Comparison of ENCODE assay signal across 13 cellular contexts in the genomic region with DNA sequence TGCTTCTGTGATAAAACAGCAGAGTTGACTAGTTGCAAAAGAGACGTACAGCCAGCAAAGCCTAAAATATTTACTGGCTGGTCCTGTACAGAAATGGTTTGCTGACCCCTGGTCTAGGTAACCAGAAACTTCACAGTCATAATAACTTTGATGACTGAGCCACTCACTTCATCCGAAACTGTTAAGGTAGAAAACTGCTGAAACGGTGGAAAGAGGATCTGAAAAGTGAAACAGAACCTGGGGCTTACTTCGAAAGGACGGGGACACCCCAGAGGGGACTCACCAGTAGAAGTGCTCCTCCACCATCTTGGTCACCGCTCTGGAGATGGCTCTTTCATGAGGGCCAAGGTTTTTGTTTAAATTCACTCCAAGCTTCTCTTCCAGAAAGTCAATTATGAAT. TPM values are rescaled to one million over a fixed set of nuclear protein-coding genes. Genes with fewer than 3 reads are reported as not detected.
DNase-seq lines count a peak whose midpoint lies in the region; ATAC-seq and TF ChIP-seq lines count a peak whose summit lies in the region.
"Had no signal": no experiment of that assay in that cellular context is flagged by ENCODE, and none has a peak within 500 bp of the region (broad histone marks: within the 10 kb centered on the region; RNA-seq: fewer than 3 reads in every experiment).

No MANE protein-coding gene starts in this region.

- H3F3A ChIP-seq in GM23338 (replicated peaks; ENCODE audit: low read depth): no peaks in the 10 kb centered on the region

- H2BK15ac ChIP-seq in H9 (ENCODE audit: low read depth, low read length): no peak overlapping the region

- H3K27ac ChIP-seq in breast epithelium (no peak overlapping the region), GM23338 (ENCODE audit: low read depth) (no peak overlapping the region), H9 (ENCODE audit: insufficient read length, low read depth, low read length) (no peak overlapping the region)
- H3K27ac ChIP-seq: neutrophil had no signal

- no peak overlapping the region for H2BK120ac ChIP-seq in H9 (ENCODE audit: low read depth, low read length, poor library complexity, severe bottlenecking)

- H3K14ac ChIP-seq in H9 (ENCODE audit: insufficient read depth, low read length): no peak overlapping the region

- WGBS in H9 (ENCODE audit: extremely low coverage, insufficient read length, low lambda C conversion rate): no CpG with 5 or more reads among the region's 6 CpGs

- no peak overlapping the region for H3K4ac ChIP-seq in H9 (ENCODE audit: low read depth, low read length)

- TF ChIP-seq CTCF in breast epithelium (IDR thresholded peaks at IDR 0.05): no peak
- TF ChIP-seq CTCF in GM23338 (conservative IDR thresholded peaks at IDR 0.05; ENCODE audit: low read depth in 2 of 2): no peak
- TF ChIP-seq CTCF in H9 (conservative IDR thresholded peaks at IDR 0.05): no peak

- intact Hi-C loops in breast epithelium (cut with DNase I; ENCODE audit: low total_unique reads): no loop called here

- no peaks in the 10 kb centered on the region for H3K9me3 Mint-ChIP-seq in memory B cell
- H3K9me3 Mint-ChIP-seq in GM23338: no peaks in the 10 kb centered on the region
- H3K9me3 Mint-ChIP-seq in H9: no peaks in the 10 kb centered on the region
- H3K9me3 Mint-ChIP-seq: stimulated activated naive CD8-positive, alpha-beta T cell treated with anti-CD3 and anti-CD28 coated beads, Interleukin-15, Interleukin-2, amounts not matched to agents 100 ng/mL and 50 ng/mL, for 24 hours; WTC11 had no signal

- H3K36me3 Mint-ChIP-seq in memory B cell: no peaks in the 10 kb centered on the region
- H3K36me3 Mint-ChIP-seq in GM23338 (ENCODE audit: low read depth): no peaks in the 10 kb centered on the region
- peaks cover 0 to 16% (median 4%) of the 10 kb centered on the region in 3 experiments; a peak in 4 of 7 replicates for H3K36me3 Mint-ChIP-seq in H9 (ENCODE audit: insufficient read depth in 1 of 3, low read depth in 3 of 3)

- H3K79me1 ChIP-seq in H9 (ENCODE audit: insufficient read depth, low read depth, low read length, poor library complexity, severe bottlenecking): no peaks in the 10 kb centered on the region

- no peaks in the 10 kb centered on the region for H3K4me1 ChIP-seq in breast epithelium
- H3K4me1 ChIP-seq in GM23338 (ENCODE audit: insufficient read depth): no peaks in the 10 kb centered on the region; the same call in 1 of the 2 replicates
- H3K4me1 ChIP-seq in H9 (ENCODE audit: insufficient read depth, low read length): peaks cover 4% of the 10 kb centered on the region; the same call in 1 of the 2 replicates

- H3K4me2 ChIP-seq in GM23338 (no peak overlapping the region), H9 (ENCODE audit: insufficient read depth, insufficient read length, low read length) (no peak overlapping the region)

- no peak overlapping the region for H4K5ac ChIP-seq in H9 (ENCODE audit: insufficient read length, low read depth, low read length)

- H3K36me3 ChIP-seq in breast epithelium: no peaks in the 10 kb centered on the region
- H3K36me3 ChIP-seq in GM23338 (ENCODE audit: insufficient read depth): no peaks in the 10 kb centered on the region
- H3K36me3 ChIP-seq in MG63: no peaks in the 10 kb centered on the region
- H3K36me3 ChIP-seq: neutrophil had no signal

- H2BK5ac ChIP-seq in H9 (ENCODE audit: insufficient read length, low read length): no peak overlapping the region

- H3K23ac ChIP-seq in H9 (ENCODE audit: insufficient read length, low read depth, low read length): no peak overlapping the region

- no peak overlapping the region for H3K56ac ChIP-seq in H9 (ENCODE audit: insufficient read length, low read depth, low read length)

- ATAC-seq in GM19023 (IDR thresholded peaks at IDR 0.05; ENCODE audit: unreplicated experiment) (peak; percentile 89), GM21717 (IDR thresholded peaks at IDR 0.05; ENCODE audit: unreplicated experiment) (peak; percentile 94), HG03108 (IDR thresholded peaks at IDR 0.05; ENCODE audit: unreplicated experiment) (peak; percentile 94), memory B cell (ENCODE audit: low read depth) (peak; percentile 62), GM23338 (no peak)
- ATAC-seq: WTC11 had no signal

- H3K27ac Mint-ChIP-seq in memory B cell (peak overlapping the region; percentile 13), GM23338 (no peak overlapping the region), H9 (no peak overlapping the region)
- H3K27ac Mint-ChIP-seq: IgD-negative memory B cell; stimulated activated naive CD8-positive, alpha-beta T cell treated with anti-CD3 and anti-CD28 coated beads, Interleukin-15, Interleukin-2, amounts not matched to agents 100 ng/mL and 50 ng/mL, for 24 hours; WTC11 had no signal

- H3K9me2 ChIP-seq in GM23338 (ENCODE audit: insufficient read depth): no peaks in the 10 kb centered on the region

- no peaks in the 10 kb centered on the region for H3K27me3 Mint-ChIP-seq in memory B cell
- H3K27me3 Mint-ChIP-seq in GM23338 (ENCODE audit: insufficient read depth, low read depth, poor library complexity): peaks cover 3% of the 10 kb centered on the region
- H3K27me3 Mint-ChIP-seq in H9 (ENCODE audit: low read depth): no peaks in the 10 kb centered on the region

- H3K4me1 Mint-ChIP-seq in memory B cell: peaks cover 7% of the 10 kb centered on the region
- peaks cover 11% of the 10 kb centered on the region; the same call in 2 of the 3 replicates for H3K4me1 Mint-ChIP-seq in GM23338
- H3K4me1 Mint-ChIP-seq in H9: peaks cover 12 to 13% of the 10 kb centered on the region in 2 experiments

- H3K27me3 ChIP-seq in breast epithelium (no peaks in the 10 kb centered on the region), GM23338 (ENCODE audit: insufficient read depth) (no peaks in the 10 kb centered on the region), H9 (ENCODE audit: insufficient read depth, low read length) (no peaks in the 10 kb centered on the region), MG63 (no peaks in the 10 kb centered on the region)

- no peak overlapping the region for H2BK20ac ChIP-seq in H9 (ENCODE audit: low read depth, low read length, poor library complexity, severe bottlenecking)

- no peak overlapping the region for H2AK5ac ChIP-seq in H9 (ENCODE audit: insufficient read length, low read length)

- H3K9ac ChIP-seq in H9 (ENCODE audit: extremely low read depth, insufficient read length, low read length): no peak overlapping the region

- no peak for DNase-seq in memory B cell (ENCODE audit: low spot score in 2 of 2)
- no peak for DNase-seq in breast epithelium (ENCODE audit: low spot score in 2 of 2)
- no peak for DNase-seq in GM23338 (ENCODE audit: low spot score)
- no peak for DNase-seq in H9
- DNase-seq in MG63: no peak
- DNase-seq: NCI-H2171 had no signal

- H3K4me3 Mint-ChIP-seq in memory B cell (no peak overlapping the region), GM23338 (no peak overlapping the region), H9 (no peak overlapping the region)
- H3K4me3 Mint-ChIP-seq: stimulated activated naive CD8-positive, alpha-beta T cell treated with anti-CD3 and anti-CD28 coated beads, Interleukin-15, Interleukin-2, amounts not matched to agents 100 ng/mL and 50 ng/mL, for 24 hours; WTC11 had no signal

- no peak overlapping the region for H3T11ph ChIP-seq in H9 (ENCODE audit: low read length)

- no peaks in the 10 kb centered on the region for H3K23me2 ChIP-seq in H9 (ENCODE audit: insufficient read length, low read depth, low read length, poor library complexity, severe bottlenecking)

- H3K79me2 ChIP-seq in GM23338 (replicated peaks; ENCODE audit: insufficient read depth) (no peaks in the 10 kb centered on the region), H9 (ENCODE audit: insufficient read depth, low read length) (no peaks in the 10 kb centered on the region)

- no peak overlapping the region for H3K18ac ChIP-seq in H9 (ENCODE audit: insufficient read length, low read depth, low read length)

- H4K20me1 ChIP-seq in GM23338 (replicated peaks; ENCODE audit: insufficient read depth): no peaks in the 10 kb centered on the region; the same call in 1 of the 2 replicates
- H4K20me1 ChIP-seq in H9 (ENCODE audit: control insufficient read depth, insufficient read depth, insufficient read length): no peaks in the 10 kb centered on the region

- no peak overlapping the region for H4K8ac ChIP-seq in H9 (replicated peaks; ENCODE audit: insufficient read length, low read depth, low read length)

- no peak overlapping the region for H4K91ac ChIP-seq in H9 (ENCODE audit: insufficient read length, low read depth, low read length)

- H2AFZ ChIP-seq in GM23338 (no peak overlapping the region), H9 (ENCODE audit: low read length) (no peak overlapping the region)

- H3K9me3 ChIP-seq in breast epithelium: no peaks in the 10 kb centered on the region
- no peaks in the 10 kb centered on the region for H3K9me3 ChIP-seq in H9 (ENCODE audit: control insufficient read depth, low read depth, low read length)
- H3K9me3 ChIP-seq in MG63: no peaks in the 10 kb centered on the region
- H3K9me3 ChIP-seq: neutrophil had no signal

- H2BK12ac ChIP-seq in H9 (ENCODE audit: insufficient read length, low read depth, low read length): no peak overlapping the region

- no peak overlapping the region for H3K4me3 ChIP-seq in breast epithelium
- H3K4me3 ChIP-seq in GM23338: no peak overlapping the region
- H3K4me3 ChIP-seq in MG63: no peak overlapping the region

- TF ChIP-seq POLR2A in breast epithelium (IDR thresholded peaks at IDR 0.05): no peak

TF ChIP-seq in GM23338, 12 proteins besides CTCF, POLR2A, EP300 and RAD21:
- no peak for TF ChIP-seq CREB1 (CRISPR knock-in tag; IDR thresholded peaks at IDR 0.05; ENCODE audit: low read depth)
- TF ChIP-seq EZH2phosphoT487 (IDR thresholded peaks at IDR 0.05; ENCODE audit: unreplicated experiment): no peak

RNA-seq across cellular contexts. Expression of a gene that starts 16.4 kb away (rescaled TPM):
- 10 to 100 TPM in 1 of 3 donors, 1 to 10 TPM in 1, not detected in 1; 5.2 to 14.2 TPM for total RNA-seq in breast epithelium
- total RNA-seq in GM23338 (2014; rRNA removed; shearing (Covaris generic)): 10.5 and 18.3 TPM in 2 replicates
- 15.2 and 15.7 TPM in 2 replicates for polyA plus RNA-seq in GM23338 (2016; fragmentation: Nextera tagmentation; extraction: Ambion mirVana)
- total RNA-seq in H9 (2021): 17.2 and 17.7 TPM in 2 replicates
- total RNA-seq in MG63 (2014; rRNA removed; shearing (Covaris generic); ENCODE audit: low replicate concordance): 9.0 and 22.3 TPM in 2 replicates
- polyA plus RNA-seq: IgD-negative memory B cell had no signal
